In genomic region chr20:31749223-31749622, GRCh38 we compare ENCODE assay signal across 21 cellular contexts.
"Had no signal": no experiment of that assay in that cellular context is flagged by ENCODE, and none has a peak within 500 bp of the region (broad histone marks: within the 10 kb centered on the region; RNA-seq: fewer than 3 reads in every experiment).

No MANE protein-coding gene starts in this region.

- H3K9me3 ChIP-seq: gastroesophageal sphincter, heart left ventricle, prostate gland, spleen, thoracic aorta, transverse colon, vagina had no signal

- H3K27me3 ChIP-seq: dorsolateral prefrontal cortex, gastroesophageal sphincter, heart left ventricle, hepatocyte, neural progenitor cell, spleen, transverse colon, vagina had no signal

- H2AFZ ChIP-seq: hepatocyte, neural progenitor cell had no signal

- H3K4me3 ChIP-seq: dorsolateral prefrontal cortex, gastroesophageal sphincter, heart left ventricle, hepatocyte, neural progenitor cell, prostate gland, skin epidermis, spleen, thoracic aorta, transverse colon, vagina had no signal

- H3K36me3 ChIP-seq: gastroesophageal sphincter, heart left ventricle, prostate gland, spleen, thoracic aorta, transverse colon, vagina had no signal

- H3K9ac ChIP-seq: neural progenitor cell had no signal

- ATAC-seq: gastroesophageal sphincter; heart left ventricle; left lobe of liver; naive thymus-derived CD4-positive, alpha-beta T cell; right cardiac atrium; stimulated activated naive B cell treated with anti-CD40 and anti-IgM and Interleukin-4, amounts not matched to agents 10 μg/mL and 1 μg/mL and 100 μg/mL, for 72 hours had no signal

- H3K4me2 ChIP-seq: hepatocyte, neural progenitor cell had no signal

- DNase-seq: dorsolateral prefrontal cortex; effector CD4-positive, alpha-beta T cell; foreskin fibroblast; heart left ventricle; kidney; mesenchymal stem cell; midbrain; naive thymus-derived CD4-positive, alpha-beta T cell; right cardiac atrium; spleen; stimulated activated CD4-positive, alpha-beta T cell treated with anti-CD3 and anti-CD28 coated beads, Interleukin-2, amount 100 ng/mL, for 48 hours; stimulated activated naive B cell treated with anti-CD40 and anti-IgM and Interleukin-4, amounts not matched to agents 10 μg/mL and 1 μg/mL and 100 μg/mL, for 72 hours; transverse colon had no signal

- H3K4me1 ChIP-seq: neural progenitor cell, prostate gland, spleen, transverse colon, vagina had no signal

- H3K27ac ChIP-seq: dorsolateral prefrontal cortex, gastroesophageal sphincter, hepatocyte, neural progenitor cell, prostate gland, spleen, thoracic aorta, transverse colon, vagina had no signal
